17 cellular contexts compared by ENCODE assay signal in the genomic region with DNA sequence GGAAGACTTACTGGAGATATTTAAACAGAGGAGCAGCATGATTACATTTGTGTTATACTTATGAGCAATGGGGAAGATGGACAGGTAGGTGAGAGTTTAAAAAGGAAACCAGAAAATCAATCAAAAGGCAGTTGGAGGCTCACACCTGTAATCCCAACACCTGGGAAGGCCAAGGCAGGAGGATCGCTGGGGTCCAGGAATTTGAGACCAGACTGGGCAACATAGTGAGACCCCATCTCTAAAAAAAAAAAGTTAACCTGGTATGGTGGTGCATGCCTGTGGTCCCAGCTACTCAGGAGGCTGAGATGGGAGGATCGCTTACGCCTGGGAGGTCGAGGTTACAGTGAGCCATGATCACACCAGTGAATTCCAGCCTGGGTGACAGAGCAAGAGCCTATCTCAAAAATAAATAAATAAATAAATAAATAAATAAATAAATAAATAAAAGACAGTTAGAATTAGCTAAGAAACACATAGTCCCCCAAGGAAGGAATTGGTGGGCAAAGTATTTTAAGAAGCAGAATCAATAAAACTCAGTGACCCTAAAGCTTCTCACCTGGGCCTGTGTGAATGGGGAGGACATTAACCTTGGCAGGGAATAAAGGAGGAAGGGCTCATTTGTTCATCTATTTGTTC. TPM values are rescaled to one million over a fixed set of nuclear protein-coding genes. Genes with fewer than 3 reads are reported as not detected.
A peak's percentile ranks its signal among the peaks of the same experiment; 100 is the strongest.
DNase-seq lines count a peak whose midpoint lies in the region; ATAC-seq and TF ChIP-seq lines count a peak whose summit lies in the region.
"Had no signal": no experiment of that assay in that cellular context is flagged by ENCODE, and none has a peak within 500 bp of the region (broad histone marks: within the 10 kb centered on the region; RNA-seq: fewer than 3 reads in every experiment).

No MANE protein-coding gene starts in this region.

- H3K4me3 ChIP-seq in hepatocyte (no peak overlapping the region), osteoblast (ENCODE audit: insufficient read depth, low read length) (no peak overlapping the region)
- H3K4me3 ChIP-seq: HAP-1 had no signal

- H3K4me3 Mint-ChIP-seq in activated naive CD4-positive, alpha-beta T cell treated with anti-CD3 and anti-CD28 coated beads, Interleukin-2, amount 50 U/mL, for 24 hours, result no peak overlapping the region
- H3K4me3 Mint-ChIP-seq in WTC11, result no peak overlapping the region
- H3K4me3 Mint-ChIP-seq in activated T-cell treated with anti-CD3 and anti-CD28 coated beads, Interleukin-2, amount 50 U/mL, for 72 hours, result no peak overlapping the region
- H3K4me3 Mint-ChIP-seq: B cell; CD4-positive, alpha-beta memory T cell; HFFc6 had no signal

- no peaks in the 10 kb centered on the region for H3K27me3 Mint-ChIP-seq in activated naive CD4-positive, alpha-beta T cell treated with anti-CD3 and anti-CD28 coated beads, Interleukin-2, amount 50 U/mL, for 24 hours
- H3K27me3 Mint-ChIP-seq in WTC11 (ENCODE audit: low read depth), result peaks cover 3% of the 10 kb centered on the region; the same call in 1 of the 2 replicates
- H3K27me3 Mint-ChIP-seq in activated T-cell treated with anti-CD3 and anti-CD28 coated beads, Interleukin-2, amount 50 U/mL, for 72 hours (ENCODE audit: low read depth), result no peaks in the 10 kb centered on the region
- H3K27me3 Mint-ChIP-seq: CD4-positive, alpha-beta memory T cell had no signal

- no peak overlapping the region for H3K4me2 ChIP-seq in hepatocyte
- H3K4me2 ChIP-seq in osteoblast (ENCODE audit: insufficient read depth, low read length), result no peak overlapping the region

- ATAC-seq in activated naive CD4-positive, alpha-beta T cell treated with anti-CD3 and anti-CD28 coated beads, Interleukin-2, amount 50 U/mL, for 72 hours, result no peak
- no peak for ATAC-seq in WTC11
- no peak for ATAC-seq in activated T-cell treated with anti-CD3 and anti-CD28 coated beads, Interleukin-2, amount 50 U/mL, for 72 hours (replicated peaks in 1 of 2)

- peak overlapping the region; percentile 58 for H3K27ac ChIP-seq in hepatocyte
- H3K27ac ChIP-seq in osteoblast (ENCODE audit: low read depth, low read length), result no peak overlapping the region
- H3K27ac ChIP-seq: HL-60 had no signal

- H3K27ac Mint-ChIP-seq in activated naive CD4-positive, alpha-beta T cell treated with anti-CD3 and anti-CD28 coated beads, Interleukin-2, amount 50 U/mL, for 24 hours, result peak overlapping the region; percentile 30
- H3K27ac Mint-ChIP-seq in activated naive CD4-positive, alpha-beta T cell treated with anti-CD3 and anti-CD28 coated beads, Interleukin-2, amount 50 U/mL, for 72 hours, result no peak overlapping the region
- no peak overlapping the region for H3K27ac Mint-ChIP-seq in WTC11
- no peak overlapping the region for H3K27ac Mint-ChIP-seq in activated T-cell treated with anti-CD3 and anti-CD28 coated beads, Interleukin-2, amount 50 U/mL, for 72 hours
- H3K27ac Mint-ChIP-seq: B cell, HFFc6 had no signal

- no peaks in the 10 kb centered on the region for H3K9me3 Mint-ChIP-seq in activated naive CD4-positive, alpha-beta T cell treated with anti-CD3 and anti-CD28 coated beads, Interleukin-2, amount 50 U/mL, for 24 hours
- H3K9me3 Mint-ChIP-seq in activated naive CD4-positive, alpha-beta T cell treated with anti-CD3 and anti-CD28 coated beads, Interleukin-2, amount 50 U/mL, for 72 hours, result peaks cover 0 to 5% of the 10 kb centered on the region in 2 donors
- no peaks in the 10 kb centered on the region for H3K9me3 Mint-ChIP-seq in WTC11
- H3K9me3 Mint-ChIP-seq in activated T-cell treated with anti-CD3 and anti-CD28 coated beads, Interleukin-2, amount 50 U/mL, for 72 hours, result no peaks in the 10 kb centered on the region
- H3K9me3 Mint-ChIP-seq: CD4-positive, alpha-beta memory T cell; HFFc6 had no signal

- no peak for DNase-seq in activated naive CD4-positive, alpha-beta T cell treated with anti-CD3 and anti-CD28 coated beads, Interleukin-2, amount 50 U/mL, for 72 hours (ENCODE audit: low spot score in 2 of 2)
- no peak for DNase-seq in WTC11 (ENCODE audit: low spot score)
- no peak for DNase-seq in hepatocyte (ENCODE audit: low spot score)
- DNase-seq in osteoblast (ENCODE audit: insufficient read length, low spot score, missing footprints), result no peak
- no peak for DNase-seq in stimulated activated CD4-positive, alpha-beta T cell treated with anti-CD3 and anti-CD28 coated beads, Interleukin-4, amount 100 ng/mL, for 24 hours
- DNase-seq in activated T-cell treated with anti-CD3 and anti-CD28 coated beads, Interleukin-2, amount 50 U/mL, for 72 hours, result no peak
- DNase-seq: C1 segment of cervical spinal cord; CD4-positive, alpha-beta memory T cell; DMS153; DMS79 treated with DMSO at 0.1 percent for 48 hours; EL; GOT3; HFFc6 had no signal

- H3K36me3 ChIP-seq in hepatocyte (replicated peaks; ENCODE audit: insufficient read depth, low read depth) (no peaks in the 10 kb centered on the region), osteoblast (ENCODE audit: insufficient read depth, low read length) (no peaks in the 10 kb centered on the region)
- H3K36me3 ChIP-seq: HAP-1 had no signal

- H3K9me3 ChIP-seq in hepatocyte (ENCODE audit: low read depth) (no peaks in the 10 kb centered on the region), osteoblast (ENCODE audit: low read depth, low read length) (no peaks in the 10 kb centered on the region)
- H3K9me3 ChIP-seq: HAP-1 had no signal

- H3K27me3 ChIP-seq in hepatocyte (no peaks in the 10 kb centered on the region), osteoblast (ENCODE audit: insufficient read depth, low read length) (no peaks in the 10 kb centered on the region)

- no peaks in the 10 kb centered on the region for H4K20me1 ChIP-seq in hepatocyte (ENCODE audit: insufficient read depth, poor library complexity, severe bottlenecking)
- H4K20me1 ChIP-seq in osteoblast (ENCODE audit: insufficient read depth, low read length), result no peaks in the 10 kb centered on the region

- H3K4me1 ChIP-seq in hepatocyte (ENCODE audit: insufficient read depth), result peaks cover 12% of the 10 kb centered on the region
- peaks cover 7% of the 10 kb centered on the region for H3K4me1 ChIP-seq in osteoblast (ENCODE audit: insufficient read depth, low read length)

- TF ChIP-seq CTCF in WTC11 (IDR thresholded peaks at IDR 0.05) (no peak), hepatocyte (IDR thresholded peaks at IDR 0.05; ENCODE audit: poor library complexity) (no peak), osteoblast (IDR thresholded peaks at IDR 0.05; ENCODE audit: extremely low read depth, low read depth, low read length) (no peak)

- POLR2A ChIA-PET in WTC11 (lab: Charles Lee), result no interaction called here

- H3K9me2 ChIP-seq in hepatocyte (replicated peaks; ENCODE audit: insufficient read depth), result no peaks in the 10 kb centered on the region

- no peaks in the 10 kb centered on the region for H3K79me2 ChIP-seq in hepatocyte
- no peaks in the 10 kb centered on the region for H3K79me2 ChIP-seq in osteoblast (ENCODE audit: insufficient read depth, low read length)

- H3K36me3 Mint-ChIP-seq in activated naive CD4-positive, alpha-beta T cell treated with anti-CD3 and anti-CD28 coated beads, Interleukin-2, amount 50 U/mL, for 24 hours, result no peaks in the 10 kb centered on the region
- no peaks in the 10 kb centered on the region for H3K36me3 Mint-ChIP-seq in activated naive CD4-positive, alpha-beta T cell treated with anti-CD3 and anti-CD28 coated beads, Interleukin-2, amount 50 U/mL, for 72 hours
- H3K36me3 Mint-ChIP-seq in WTC11, result no peaks in the 10 kb centered on the region
- H3K36me3 Mint-ChIP-seq in activated T-cell treated with anti-CD3 and anti-CD28 coated beads, Interleukin-2, amount 50 U/mL, for 72 hours (ENCODE audit: insufficient read depth in 2 of 2), result no peaks in the 10 kb centered on the region
- H3K36me3 Mint-ChIP-seq: CD4-positive, alpha-beta memory T cell had no signal

- CTCF ChIA-PET in WTC11 (lab: Charles Lee), result interaction anchor here (1.0 to 3.0 kb wide), 2 partner anchors 9 to 14 kb away, joined by 3 to 9 read pairs; no protein-coding TSS in a partner anchor

- H2AFZ ChIP-seq in hepatocyte, result no peak overlapping the region
- H2AFZ ChIP-seq in osteoblast (ENCODE audit: low read length), result no peak overlapping the region

- H3K4me1 Mint-ChIP-seq in activated naive CD4-positive, alpha-beta T cell treated with anti-CD3 and anti-CD28 coated beads, Interleukin-2, amount 50 U/mL, for 24 hours, result peaks cover 28% of the 10 kb centered on the region
- H3K4me1 Mint-ChIP-seq in WTC11, result peaks cover 30% of the 10 kb centered on the region
- peaks cover 31% of the 10 kb centered on the region for H3K4me1 Mint-ChIP-seq in activated T-cell treated with anti-CD3 and anti-CD28 coated beads, Interleukin-2, amount 50 U/mL, for 72 hours (ENCODE audit: low read depth)

- 100% methylated on average over 4 of the region's 4 CpGs for WGBS in hepatocyte (ENCODE audit: low lambda C conversion rate, missing lambda C conversion rate)

TF ChIP-seq in WTC11, 78 proteins besides CTCF, POLR2A, EP300 and RAD21:
- no peak for TF ChIP-seq ESRRA (CRISPR knock-in tag; IDR thresholded peaks at IDR 0.05; ENCODE audit: borderline replicate concordance)
- TF ChIP-seq ZNF121 (CRISPR knock-in tag; IDR thresholded peaks at IDR 0.05), result peak; percentile 55; the same call in 1 of the 2 replicates
TF ChIP-seq in WTC11: peak in this region for 1.

RNA-seq across cellular contexts. Expression of gene TOB1, which starts 32.3 kb away (rescaled TPM):
- total RNA-seq in activated naive CD4-positive, alpha-beta T cell treated with anti-CD3 and anti-CD28 coated beads, Interleukin-2, amount 50 U/mL, for 72 hours, result 10 to 100 TPM; 25.7 to 85.5 TPM
- 33.5 to 37.9 TPM (median 36.0 TPM) in 3 replicates for total RNA-seq in WTC11 (2021)
- total RNA-seq in hepatocyte, result 52.1 and 53.6 TPM in 2 replicates
- polyA plus RNA-seq in hepatocyte, result 41.1 and 43.2 TPM in 2 replicates
- 18.8 and 21.5 TPM in 2 replicates for total RNA-seq in osteoblast
- total RNA-seq in activated T-cell treated with anti-CD3 and anti-CD28 coated beads, Interleukin-2, amount 50 U/mL, for 72 hours, result 10 to 100 TPM; 57.3 to 68.9 TPM
